ENCODE assay signal across 1 cellular context in genomic region chr10:78465456-78465855, GRCh38.
TF ChIP-seq lines count a peak whose summit lies in the region.

No MANE protein-coding gene starts in this region.

TF ChIP-seq in SK-N-SH treated with all-trans-retinoic acid at 6 μM for 48 hours, 23 proteins besides CTCF, POLR2A, EP300 and RAD21 (continued from another document):
- TF ChIP-seq TCF4 (CRISPR knock-in tag; IDR thresholded peaks at IDR 0.05; ENCODE audit: borderline replicate concordance) (no peak), PATZ1 (CRISPR knock-in tag; IDR thresholded peaks at IDR 0.05; ENCODE audit: borderline replicate concordance) (no peak)
